2 cellular contexts compared by ENCODE assay signal in genomic region chr6:133502451-133503259, GRCh38.
TF ChIP-seq lines count a peak whose summit lies in the region.

No MANE protein-coding gene starts in this region.

TF ChIP-seq in SK-N-SH treated with all-trans-retinoic acid at 6 μM for 48 hours, 23 proteins besides CTCF, POLR2A, EP300 and RAD21 (continued from another document):
- TF ChIP-seq TSHZ2 (CRISPR knock-in tag; IDR thresholded peaks at IDR 0.05) (no peak), ZFP3 (CRISPR knock-in tag; IDR thresholded peaks at IDR 0.05) (no peak), ARNTL (CRISPR knock-in tag; IDR thresholded peaks at IDR 0.05; ENCODE audit: borderline replicate concordance, low read depth) (no peak), SNAI2 (CRISPR knock-in tag; IDR thresholded peaks at IDR 0.05) (no peak), GLIS3 (CRISPR knock-in tag; IDR thresholded peaks at IDR 0.05) (no peak), OSR1 (CRISPR knock-in tag; IDR thresholded peaks at IDR 0.05) (no peak), CSRNP3 (CRISPR knock-in tag; IDR thresholded peaks at IDR 0.05) (no peak), ISL1 (CRISPR knock-in tag; IDR thresholded peaks at IDR 0.05) (no peak), BACH2 (CRISPR knock-in tag; IDR thresholded peaks at IDR 0.05; ENCODE audit: borderline replicate concordance) (no peak), ZNF8 (CRISPR knock-in tag; IDR thresholded peaks at IDR 0.05) (no peak), ZFP30 (CRISPR knock-in tag; IDR thresholded peaks at IDR 0.05) (no peak), ZC3H10 (CRISPR knock-in tag; IDR thresholded peaks at IDR 0.05) (no peak), POU6F1 (CRISPR knock-in tag; IDR thresholded peaks at IDR 0.05; ENCODE audit: borderline replicate concordance, low read depth) (no peak), PPARA (CRISPR knock-in tag; IDR thresholded peaks at IDR 0.05; ENCODE audit: borderline replicate concordance) (no peak)

TF ChIP-seq in SK-N-SH, 30 proteins besides CTCF, POLR2A, EP300 and RAD21 (continued from another document):
- no peak for TF ChIP-seq REST (IDR thresholded peaks at IDR 0.05; ENCODE audit: low read depth, low read length)
- no peak for TF ChIP-seq USF2 (IDR thresholded peaks at IDR 0.05; ENCODE audit: borderline replicate concordance, low read depth, low read length)
- no peak for TF ChIP-seq IRF3 (IDR thresholded peaks at IDR 0.05; ENCODE audit: low read depth, low read length)
- TF ChIP-seq ELF1 (IDR thresholded peaks at IDR 0.05) = no peak
- TF ChIP-seq EZH2phosphoT487 (IDR thresholded peaks at IDR 0.05; ENCODE audit: borderline replicate concordance, low read depth) = no peak
- no peak for TF ChIP-seq RXRA (IDR thresholded peaks at IDR 0.05; ENCODE audit: borderline replicate concordance, low read depth)
- TF ChIP-seq NRF1 (IDR thresholded peaks at IDR 0.05; ENCODE audit: low read depth, low read length) = no peak
